ENCODE assay signal across 9 cellular contexts in the genomic region with DNA sequence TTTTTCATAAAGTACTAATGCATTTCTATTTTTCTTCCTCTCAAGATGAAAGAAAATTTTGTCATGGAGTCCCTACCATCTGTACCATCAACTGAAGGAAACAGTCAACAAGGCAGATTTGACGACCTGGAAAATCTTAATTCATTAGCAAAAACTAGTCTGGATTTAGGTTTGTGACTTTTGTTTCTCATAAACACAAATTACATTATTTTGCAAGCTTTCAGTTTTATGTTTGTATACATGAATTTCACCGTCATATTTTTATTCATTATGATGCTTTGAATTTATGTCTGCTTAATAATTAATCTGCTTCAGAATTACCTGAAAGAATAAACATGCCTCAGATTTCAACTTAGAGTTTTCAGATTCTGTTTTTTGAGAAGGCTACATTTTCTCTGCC.
"Had no signal": no experiment of that assay in that cellular context is flagged by ENCODE, and none has a peak within 500 bp of the region (broad histone marks: within the 10 kb centered on the region; RNA-seq: fewer than 3 reads in every experiment).

No MANE protein-coding gene starts in this region.

- DNase-seq: GM23248, GOT3, H7, HFFc6, KG1 had no signal

- ATAC-seq: HCT116 had no signal

- H3K36me3 ChIP-seq: HAP-1 had no signal

- H3K4me3 ChIP-seq: GM23248, HAP-1 had no signal

- H3K27ac Mint-ChIP-seq: HFFc6, IgD-negative memory B cell had no signal

- H3K9me3 Mint-ChIP-seq: IgD-negative memory B cell had no signal

- H3K4me3 Mint-ChIP-seq: HFFc6, IgD-negative memory B cell had no signal

- H3K27me3 Mint-ChIP-seq: IgD-negative memory B cell had no signal

- H3K27ac ChIP-seq: GM23248, HL-60 had no signal

- H3K9me3 ChIP-seq: HAP-1 had no signal

- H3K9ac ChIP-seq: GM23248 had no signal

- H3K4me1 Mint-ChIP-seq: IgD-negative memory B cell had no signal

- H3K4me1 ChIP-seq: HAP-1 had no signal

- H2AFZ ChIP-seq: GM23248 had no signal
